ENCODE assay signal across 15 cellular contexts in the genomic region with DNA sequence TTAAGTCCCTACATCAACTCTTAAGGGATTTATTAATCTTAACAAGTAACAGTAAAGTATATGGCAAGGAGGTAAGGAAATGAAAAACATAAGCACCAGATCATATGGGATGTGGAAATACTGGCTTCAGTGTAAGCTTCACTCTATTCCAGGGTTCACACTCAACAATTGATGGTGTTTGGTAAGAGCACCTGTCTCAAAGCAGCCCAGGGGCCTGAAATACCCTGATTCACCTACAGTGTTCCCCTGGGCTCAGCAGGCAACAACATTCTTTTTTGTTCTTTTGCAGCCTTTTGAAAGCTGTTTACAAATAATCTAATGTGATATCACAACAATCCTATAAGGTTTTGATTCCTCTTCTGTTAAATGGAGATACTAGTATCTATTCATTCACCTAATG. TPM values are rescaled to one million over a fixed set of nuclear protein-coding genes. Genes with fewer than 3 reads are reported as not detected.
A peak's percentile ranks its signal among the peaks of the same experiment; 100 is the strongest.
DNase-seq lines count a peak whose midpoint lies in the region; ATAC-seq, FAIRE-seq and TF ChIP-seq lines count a peak whose summit lies in the region.
"Had no signal": no experiment of that assay in that cellular context is flagged by ENCODE, and none has a peak within 500 bp of the region (broad histone marks: within the 10 kb centered on the region; RNA-seq: fewer than 3 reads in every experiment).

No MANE protein-coding gene starts in this region.

- no peaks in the 10 kb centered on the region for H3K36me3 ChIP-seq in heart right ventricle
- H3K36me3 ChIP-seq in right atrium auricular region, result no peaks in the 10 kb centered on the region
- no peaks in the 10 kb centered on the region for H3K36me3 ChIP-seq in adrenal gland (replicated peaks in 1 of 2)

- no peak for DNase-seq in heart right ventricle
- no peak for DNase-seq in right atrium auricular region (ENCODE audit: low spot score)
- DNase-seq in coronary artery (ENCODE audit: low spot score), result no peak
- DNase-seq in mesothelial cell of epicardium (ENCODE audit: low spot score in 2 of 2, unreplicated experiment in 2 of 2), result no peak
- no peak for DNase-seq in stimulated activated CD4-positive, alpha-beta T cell treated with anti-CD3 and anti-CD28 coated beads, Interleukin-2, amount 100 ng/mL, for 24 hours
- no peak for DNase-seq in NAMALWA (ENCODE audit: low spot score)
- DNase-seq in adrenal gland, result no peak
- DNase-seq in GM19239 (ENCODE audit: insufficient read length, low spot score), result no peak
- DNase-seq: anterior cingulate cortex; DMS79; effector memory CD8-positive, alpha-beta T cell; HCEC 1CT; NCI-H1694 had no signal

- H3K4me3 Mint-ChIP-seq in mesothelial cell of epicardium, result peak overlapping the region; percentile 69
- H3K4me3 Mint-ChIP-seq: effector memory CD8-positive, alpha-beta T cell had no signal

- H3K36me3 Mint-ChIP-seq in mesothelial cell of epicardium, result peaks cover 6% of the 10 kb centered on the region
- H3K36me3 Mint-ChIP-seq: IgD-negative memory B cell had no signal

- no peak for FAIRE-seq in GM19239 (lab: Jason Lieb, UNC)

- H3K4me1 ChIP-seq in heart right ventricle (peaks cover 7 to 60% (median 25%) of the 10 kb centered on the region in 9 donors), right atrium auricular region (peaks cover 0 to 50% of the 10 kb centered on the region in 2 donors), adrenal gland (replicated peaks in 1 of 2) (peaks cover 0 to 5% of the 10 kb centered on the region in 2 donors)

- H3K9me3 ChIP-seq in heart right ventricle (peaks cover 0 to 6% (median 0%) of the 10 kb centered on the region in 11 donors), right atrium auricular region (peaks cover 0 to 2% of the 10 kb centered on the region in 2 donors), adrenal gland (replicated peaks in 1 of 3) (no peaks in the 10 kb centered on the region)

- peak overlapping the region in 6 of 10 donors; percentile 51 to 63 (median 60) for H3K4me3 ChIP-seq in heart right ventricle
- H3K4me3 ChIP-seq in right atrium auricular region, result peak overlapping the region in 1 of 2 donors; percentile 59
- peak overlapping the region; percentile 64 for H3K4me3 ChIP-seq in coronary artery
- H3K4me3 ChIP-seq in adrenal gland, result no peak overlapping the region

- no peak for ATAC-seq in heart right ventricle
- ATAC-seq: effector memory CD8-positive, alpha-beta T cell had no signal

- peaks cover 48% of the 10 kb centered on the region for H3K27me3 Mint-ChIP-seq in mesothelial cell of epicardium (ENCODE audit: low read depth)

- no peak for TF ChIP-seq POLR2A in adrenal gland (IDR thresholded peaks at IDR 0.05)

- no peak overlapping the region for H3K27ac Mint-ChIP-seq in mesothelial cell of epicardium
- H3K27ac Mint-ChIP-seq: effector memory CD8-positive, alpha-beta T cell; IgD-negative memory B cell had no signal

- peaks cover 5% of the 10 kb centered on the region for H3K9me3 Mint-ChIP-seq in mesothelial cell of epicardium
- H3K9me3 Mint-ChIP-seq: effector memory CD8-positive, alpha-beta T cell had no signal

- H3K27ac ChIP-seq in heart right ventricle (no peak overlapping the region), right atrium auricular region (peak overlapping the region in 1 of 2 donors; percentile 92), coronary artery (no peak overlapping the region), adrenal gland (no peak overlapping the region)

- peaks cover 29% of the 10 kb centered on the region for H3K4me1 Mint-ChIP-seq in mesothelial cell of epicardium
- H3K4me1 Mint-ChIP-seq: IgD-negative memory B cell had no signal

- intact Hi-C loops in heart right ventricle (cut with DNase I), result no loop called here
- intact Hi-C loops in adrenal gland (cut with DNase I), result no loop called here

- H3K27me3 ChIP-seq in heart right ventricle (peaks cover 0 to 41% (median 23%) of the 10 kb centered on the region in 7 donors), right atrium auricular region (no peaks in the 10 kb centered on the region), adrenal gland (peaks cover 35% of the 10 kb centered on the region)

- TF ChIP-seq CTCF in heart right ventricle (IDR thresholded peaks at IDR 0.05), result no peak
- no peak for TF ChIP-seq CTCF in right atrium auricular region (IDR thresholded peaks at IDR 0.05)
- no peak for TF ChIP-seq CTCF in coronary artery (IDR thresholded peaks at IDR 0.05)
- TF ChIP-seq CTCF in mesothelial cell of epicardium (IDR thresholded peaks at IDR 0.05; ENCODE audit: unreplicated experiment), result no peak
- TF ChIP-seq CTCF in adrenal gland (IDR thresholded peaks at IDR 0.05), result no peak

RNA-seq across cellular contexts. Expression of gene MLPH, which starts 1.2 kb away (rescaled TPM):
- total RNA-seq in heart right ventricle, result 10 to 100 TPM; 22.3 to 48.5 (median 40.8) TPM
- 10 to 100 TPM in 1 of 2 donors, 1 to 10 TPM in 1; 9.7 to 60.0 TPM for polyA plus RNA-seq in heart right ventricle
- total RNA-seq in right atrium auricular region, result 100 to 1,000 TPM in 1 of 2 donors, 10 to 100 TPM in 1; 27.1 to 108 TPM
- total RNA-seq in mesothelial cell of epicardium, result 6.1 to 7.7 TPM (median 7.5 TPM) in 3 replicates
- total RNA-seq in adrenal gland, result 1 to 10 TPM in 3 of 8 donors, under 1 TPM in 4, not detected in 1; 0.12 to 1.9 (median 0.84) TPM
- polyA plus RNA-seq in adrenal gland, result 1 to 10 TPM in 2 of 3 donors, under 1 TPM in 1; 0.57 to 3.6 (median 3.0) TPM
- total RNA-seq: skeletal muscle tissue had no signal
- polyA plus RNA-seq: IgD-negative memory B cell had no signal

Comparison
In these comparisons a context has a peak if more than half of its experiments do, and no peak if none do; other contexts are left out.
1. H3K4me3 ChIP-seq: peak in heart right ventricle (6 of 10) and coronary artery (single experiment); none in adrenal gland (0 of 4).